In genomic region chr10:28669227-28670173, GRCh38 we compare ENCODE assay signal across 8 cellular contexts. TPM values are rescaled to one million over a fixed set of nuclear protein-coding genes. Genes with fewer than 3 reads are reported as not detected.
DNase-seq lines count a peak whose midpoint lies in the region; ATAC-seq, FAIRE-seq and TF ChIP-seq lines count a peak whose summit lies in the region.

No MANE protein-coding gene starts in this region.

- H3K79me2 ChIP-seq in HepG2 (ENCODE audit: insufficient read depth, low read length) = no peaks in the 10 kb centered on the region

- no peak overlapping the region for H3K27ac Mint-ChIP-seq in activated naive CD4-positive, alpha-beta T cell treated with anti-CD3 and anti-CD28 coated beads, Interleukin-2, amount 10 ng/mL, durations not matched to agents 7 days and 5 days
- peak overlapping the region; percentile 85 for H3K27ac Mint-ChIP-seq in type B pancreatic cell

- WGBS in HepG2 (ENCODE audit: low lambda C conversion rate) = 42% methylated on average over 21 of the region's 21 CpGs

- peaks cover 80% of the 10 kb centered on the region for H3K27me3 Mint-ChIP-seq in activated naive CD4-positive, alpha-beta T cell treated with anti-CD3 and anti-CD28 coated beads, Interleukin-2, amount 10 ng/mL, durations not matched to agents 7 days and 5 days
- H3K27me3 Mint-ChIP-seq in type B pancreatic cell = peaks cover 34% of the 10 kb centered on the region

- TF ChIP-seq POLR2A in HepG2 (IDR thresholded peaks at IDR 0.05; ENCODE audit: insufficient read depth in 1 of 2, low read depth in 2 of 2, low read length in 2 of 2) = no peak

- TF ChIP-seq EP300 in HepG2 (IDR thresholded peaks at IDR 0.05; ENCODE audit: low read depth in 2 of 2, low read length in 2 of 2) = no peak
- no peak for TF ChIP-seq EP300 in HepG2 (CRISPR knock-in tag; IDR thresholded peaks at IDR 0.05; ENCODE audit: borderline replicate concordance)

- CTCF ChIA-PET in activated naive CD4-positive, alpha-beta T cell treated with anti-CD3 and anti-CD28 coated beads, Interleukin-2, amount 10 ng/mL, durations not matched to agents 7 days and 5 days (lab: Charles Lee) = interaction anchor here (0.6 kb wide), 1 partner anchor 53 kb away, joined by 3 read pairs; no protein-coding TSS in a partner anchor
- CTCF ChIA-PET in HepG2 (lab: Yijun Ruan, JAX; ENCODE audit: low intra/inter-chr PET ratio, low total read pairs) = no interaction called here

- peak overlapping the region; percentile 71 for H3K4me3 Mint-ChIP-seq in activated naive CD4-positive, alpha-beta T cell treated with anti-CD3 and anti-CD28 coated beads, Interleukin-2, amount 10 ng/mL, durations not matched to agents 7 days and 5 days
- H3K4me3 Mint-ChIP-seq in type B pancreatic cell = peak overlapping the region; percentile 93

- POLR2A ChIA-PET in HepG2 (lab: Yijun Ruan, JAX) = no interaction called here

- BruUV-seq in HepG2 (replicated peaks; lab: Mats Ljungman, UMichigan) = no TSS peak

- intact Hi-C loops in HepG2 (cut with micrococcal nuclease; ENCODE audit: unreplicated experiment) = no loop called here

- no peaks in the 10 kb centered on the region for H3K36me3 ChIP-seq in HepG2 (replicated peaks in 1 of 2; ENCODE audit: control insufficient read depth in 1 of 2, insufficient read depth in 2 of 2, low read length in 2 of 2)

- peaks cover 13% of the 10 kb centered on the region for H3K4me1 Mint-ChIP-seq in activated naive CD4-positive, alpha-beta T cell treated with anti-CD3 and anti-CD28 coated beads, Interleukin-2, amount 10 ng/mL, durations not matched to agents 7 days and 5 days
- peaks cover 33% of the 10 kb centered on the region for H3K4me1 Mint-ChIP-seq in type B pancreatic cell (ENCODE audit: unreplicated experiment)

- no peak overlapping the region for H3K27ac ChIP-seq in HepG2 (ENCODE audit: extremely low read length, insufficient read depth, low read length)

- in situ Hi-C loops in HepG2 (cut with HindIII; ENCODE audit: extremely low pct_ligation_motif_present, low pct_unique_long_range_greater_than_20kb) = loop anchor here (5.0 kb wide), 1 partner anchor 463 kb away; no protein-coding TSS in a partner anchor

- no peak for TF ChIP-seq CTCF in HepG2 (CRISPR knock-in tag; IDR thresholded peaks at IDR 0.05)
- no peak for TF ChIP-seq CTCF in type B pancreatic cell (conservative IDR thresholded peaks at IDR 0.05)

- no peaks in the 10 kb centered on the region for H3K36me3 Mint-ChIP-seq in activated naive CD4-positive, alpha-beta T cell treated with anti-CD3 and anti-CD28 coated beads, Interleukin-2, amount 10 ng/mL, durations not matched to agents 7 days and 5 days
- H3K36me3 Mint-ChIP-seq in type B pancreatic cell = no peaks in the 10 kb centered on the region

- no peaks in the 10 kb centered on the region for H3K9me3 Mint-ChIP-seq in activated naive CD4-positive, alpha-beta T cell treated with anti-CD3 and anti-CD28 coated beads, Interleukin-2, amount 10 ng/mL, durations not matched to agents 7 days and 5 days
- peaks cover 6% of the 10 kb centered on the region for H3K9me3 Mint-ChIP-seq in type B pancreatic cell

- H2AFZ ChIP-seq in HepG2 (ENCODE audit: low read length) = no peak overlapping the region

- ATAC-seq in HepG2 (no peak), GM18502 (IDR thresholded peaks at IDR 0.05; ENCODE audit: poor library complexity, unreplicated experiment) (no peak)

- H4K20me1 ChIP-seq in HepG2 (ENCODE audit: insufficient read depth, low read length) = no peaks in the 10 kb centered on the region

- peaks cover 5 to 52% of the 10 kb centered on the region in 2 experiments for H3K27me3 ChIP-seq in HepG2 (ENCODE audit: control insufficient read depth in 1 of 2, insufficient read depth in 2 of 2, low read length in 2 of 2)

- no peak for TF ChIP-seq RAD21 in HepG2 (CRISPR knock-in tag; IDR thresholded peaks at IDR 0.05)

- no peaks in the 10 kb centered on the region for H3K9me3 ChIP-seq in HepG2 (ENCODE audit: low read length)

- peaks cover 22% of the 10 kb centered on the region for H3K4me1 ChIP-seq in HepG2 (ENCODE audit: insufficient read depth, low read length)

- DNase-seq in activated naive CD4-positive, alpha-beta T cell treated with anti-CD3 and anti-CD28 coated beads, Interleukin-2, amount 10 ng/mL, durations not matched to agents 7 days and 5 days = no peak
- no peak for DNase-seq in activated naive CD4-positive, alpha-beta T cell (lab: John Stamatoyannopoulos, UW)
- peak; percentile 30 for DNase-seq in amniotic epithelial cell (ENCODE audit: low read depth)
- DNase-seq in HepG2 (ENCODE audit: low spot score) = no peak
- DNase-seq in type B pancreatic cell (ENCODE audit: extremely low spot score, unreplicated experiment) = no peak
- no peak for DNase-seq in DMS153 treated with DMSO at 0.1 percent for 48 hours (lab: John Stamatoyannopoulos, UW; ENCODE audit: unreplicated experiment)
- DNase-seq in superior temporal gyrus (ENCODE audit: extremely low spot score) = no peak

- H3K4me3 ChIP-seq in HepG2 (replicated peaks in 1 of 3; ENCODE audit: insufficient read depth in 1 of 3, low read depth in 2 of 3, low read length in 3 of 3) = peak overlapping the region in 2 of 3 experiments; percentile 34 to 50; a peak in 2 of 6 replicates

- no peak for FAIRE-seq in HepG2 (lab: Jason Lieb, UNC)

- H3K4me2 ChIP-seq in HepG2 (ENCODE audit: low read depth, low read length) = peak overlapping the region; percentile 69

- no peak overlapping the region for H3K9ac ChIP-seq in HepG2 (ENCODE audit: insufficient read depth, low read depth, low read length)

TF ChIP-seq in HepG2, 621 proteins besides CTCF, POLR2A, EP300 and RAD21:
- TF ChIP-seq CEBPG (CRISPR knock-in tag; IDR thresholded peaks at IDR 0.05) (0 out of 2 replicates have a peak, but pooled peaks have one; percentile 12), CREB3 (CRISPR knock-in tag; IDR thresholded peaks at IDR 0.05) (no peak), CEBPB (IDR thresholded peaks at IDR 0.05; ENCODE audit: borderline replicate concordance, low read depth, low read length) (peak; percentile 57)
TF ChIP-seq in HepG2: peak in this region for 2.

RNA-seq across cellular contexts. Expression of gene BAMBI, which starts 7.8 kb away (rescaled TPM):
- total RNA-seq in HepG2 (2016; rRNA removed; fragmentation: Illumina TruSeq; extraction: Trizol) (13.2 and 23.6 TPM in 2 replicates), type B pancreatic cell (ENCODE audit: low replicate concordance) (36.9 and 57.3 TPM in 2 replicates)
- total RNA-seq in HepG2 (2016; cell fraction: cytosol; rRNA removed; fragmentation: Illumina TruSeq; extraction: Trizol; ENCODE audit: low read depth) = 5.9 and 7.5 TPM in 2 replicates
- total RNA-seq in HepG2 (2016; cell fraction: insoluble cytoplasmic fraction; rRNA removed; fragmentation: Illumina TruSeq; extraction: Trizol) = 13.9 and 23.0 TPM in 2 replicates
- total RNA-seq in HepG2 (2016; cell fraction: membrane; rRNA removed; fragmentation: Illumina TruSeq; extraction: Trizol) = 12.2 and 13.9 TPM in 2 replicates
- 26.5 and 27.4 TPM in 2 replicates for total RNA-seq in HepG2 (2016; cell fraction: nucleus; rRNA removed; fragmentation: Illumina TruSeq; extraction: Trizol)
- 12.0 and 12.9 TPM in 2 replicates for polyA plus RNA-seq in HepG2 (2011; rRNA removed)
- 11.4 and 12.6 TPM in 2 replicates for polyA plus RNA-seq in HepG2 (2011; cell fraction: cytosol; rRNA removed)
- 15.1 and 17.1 TPM in 2 replicates for polyA plus RNA-seq in HepG2 (2011; cell fraction: nucleus; rRNA removed)
- polyA plus RNA-seq in HepG2 (2012) = 14.8 and 39.0 TPM in 2 replicates
- 3.1 and 4.6 TPM in 2 replicates for polyA plus RNA-seq in HepG2 (2016; cell fraction: cytosol; fragmentation: Illumina TruSeq; extraction: Trizol; ENCODE audit: low read depth)
- 11.2 and 12.5 TPM in 2 replicates for polyA plus RNA-seq in HepG2 (2016; cell fraction: insoluble cytoplasmic fraction; fragmentation: Illumina TruSeq; extraction: Trizol; ENCODE audit: low read depth)
- polyA plus RNA-seq in HepG2 (2016; cell fraction: membrane; fragmentation: Illumina TruSeq; extraction: Trizol; ENCODE audit: low read depth) = 6.7 and 8.6 TPM in 2 replicates
- 45.7 and 45.8 TPM in 2 replicates for polyA plus RNA-seq in HepG2 (2016; cell fraction: nucleus; fragmentation: Illumina TruSeq; extraction: Trizol; ENCODE audit: insufficient read depth, low read depth)
- polyA minus RNA-seq in HepG2 (2011; rRNA and poly(A)+ RNA removed; ENCODE audit: low replicate concordance) = 2.5 and 6.7 TPM in 2 replicates
- 6.2 and 7.0 TPM in 2 replicates for polyA minus RNA-seq in HepG2 (2011; cell fraction: cytosol; rRNA and poly(A)+ RNA removed)
- polyA minus RNA-seq in HepG2 (2011; cell fraction: nucleus; rRNA and poly(A)+ RNA removed) = 6.8 and 10.7 TPM in 2 replicates
